In the genomic region with DNA sequence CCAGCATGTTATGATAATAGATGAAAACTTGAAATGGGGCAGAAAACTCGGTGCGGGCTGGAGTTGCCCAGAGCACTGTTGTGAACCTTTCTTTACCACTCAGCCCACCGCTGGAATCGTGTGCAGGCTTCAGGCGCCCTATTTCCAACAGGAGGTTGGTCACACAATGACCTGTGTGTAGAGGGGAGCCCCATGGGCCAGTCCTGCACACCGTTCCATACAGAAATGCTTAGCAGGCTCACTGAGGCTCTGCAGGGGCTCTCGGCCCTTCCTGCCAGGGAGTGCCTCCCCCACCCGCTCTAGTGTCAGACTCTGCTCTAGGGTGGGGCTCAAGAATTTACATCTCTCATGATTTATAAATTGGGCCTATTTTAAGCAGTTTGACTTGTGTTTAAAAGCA, we compare ENCODE assay signal across 15 cellular contexts. TPM values are rescaled to one million over a fixed set of nuclear protein-coding genes. Genes with fewer than 3 reads are reported as not detected.
"Had no signal": no experiment of that assay in that cellular context is flagged by ENCODE, and none has a peak within 500 bp of the region (broad histone marks: within the 10 kb centered on the region; RNA-seq: fewer than 3 reads in every experiment).

No MANE protein-coding gene starts in this region.

- H3K27me3 Mint-ChIP-seq: activated CD4-positive, alpha-beta memory T cell treated with anti-CD3 and anti-CD28 coated beads for 36 hours; activated naive CD8-positive, alpha-beta T cell treated with anti-CD3 and anti-CD28 coated beads, Interleukin-2, amount 10 ng/mL, durations not matched to agents 7 days and 5 days; stimulated activated naive CD8-positive, alpha-beta T cell treated with anti-CD3 and anti-CD28 coated beads, Interleukin-15, amount 100 ng/mL, for 72 hours had no signal

- ATAC-seq: activated T-cell treated with anti-CD3 and anti-CD28 coated beads, Interleukin-2, amount 50 U/mL, for 72 hours; left colon; natural killer cell; stimulated activated naive CD8-positive, alpha-beta T cell treated with anti-CD3 and anti-CD28 coated beads, Interleukin-15, amount 100 ng/mL, for 72 hours had no signal

- H3K9me3 Mint-ChIP-seq: activated CD4-positive, alpha-beta memory T cell treated with anti-CD3 and anti-CD28 coated beads for 36 hours; activated naive CD8-positive, alpha-beta T cell treated with anti-CD3 and anti-CD28 coated beads, Interleukin-2, amount 10 ng/mL, durations not matched to agents 7 days and 5 days; activated T-cell treated with anti-CD3 and anti-CD28 coated beads, Interleukin-2, amount 50 U/mL, for 72 hours; natural killer cell; stimulated activated naive CD8-positive, alpha-beta T cell treated with anti-CD3 and anti-CD28 coated beads, Interleukin-15, amount 100 ng/mL, for 72 hours had no signal

- H3K4me3 Mint-ChIP-seq: activated CD4-positive, alpha-beta memory T cell treated with anti-CD3 and anti-CD28 coated beads for 36 hours; activated naive CD8-positive, alpha-beta T cell treated with anti-CD3 and anti-CD28 coated beads, Interleukin-2, amount 10 ng/mL, durations not matched to agents 7 days and 5 days; activated T-cell treated with anti-CD3 and anti-CD28 coated beads, Interleukin-2, amount 50 U/mL, for 72 hours; natural killer cell; stimulated activated naive CD8-positive, alpha-beta T cell treated with anti-CD3 and anti-CD28 coated beads, Interleukin-15, amount 100 ng/mL, for 72 hours had no signal

- H3K27ac ChIP-seq: thoracic aorta had no signal

- H3K9me3 ChIP-seq: thoracic aorta had no signal

- DNase-seq: activated CD4-positive, alpha-beta memory T cell treated with anti-CD3 and anti-CD28 coated beads for 36 hours; activated CD4-positive, alpha-beta T cell treated with anti-CD3 and anti-CD28 coated beads for 1 hour; activated gamma-delta T cell treated with Interleukin-2 at 50 U/mL for 16 hours; activated naive CD8-positive, alpha-beta T cell treated with anti-CD3 and anti-CD28 coated beads, Interleukin-2, amount 10 ng/mL, durations not matched to agents 7 days and 5 days; activated T-cell treated with anti-CD3 and anti-CD28 coated beads, Interleukin-2, amount 50 U/mL, for 72 hours; central memory CD4-positive, alpha-beta T cell; left colon; natural killer cell; stimulated activated CD4-positive, alpha-beta T cell treated with anti-CD3 and anti-CD28 coated beads, Interleukin-4, amount 100 ng/mL, for 1 hour; stimulated activated CD8-positive, alpha-beta memory T cell treated with anti-CD3 and anti-CD28 coated beads, Interleukin-4, amount 100 ng/mL, for 48 hours; stimulated activated naive CD8-positive, alpha-beta T cell treated with anti-CD3 and anti-CD28 coated beads, Interleukin-15, amount 100 ng/mL, for 72 hours; T1000 had no signal

- H3K4me3 ChIP-seq: lung, thoracic aorta had no signal

RNA-seq across cellular contexts. Expression of a gene that starts 42.1 kb away (rescaled TPM):
- total RNA-seq: activated CD4-positive, alpha-beta memory T cell treated with anti-CD3 and anti-CD28 coated beads for 36 hours; activated naive CD8-positive, alpha-beta T cell treated with anti-CD3 and anti-CD28 coated beads, Interleukin-2, amount 10 ng/mL, durations not matched to agents 7 days and 5 days; natural killer cell; omental fat pad had no signal
